ENCODE assay signal across 2 cellular contexts in genomic region chr4:8616831-8617230, GRCh38.
TF ChIP-seq lines count a peak whose summit lies in the region.

No MANE protein-coding gene starts in this region.

TF ChIP-seq in HepG2, 621 proteins besides CTCF, POLR2A, EP300 and RAD21:
- TF ChIP-seq CAMTA2 (CRISPR knock-in tag; IDR thresholded peaks at IDR 0.05; ENCODE audit: borderline replicate concordance) (no peak), MXI1 (IDR thresholded peaks at IDR 0.05; ENCODE audit: borderline replicate concordance, low read depth, low read length) (no peak), TP53 (CRISPR knock-in tag; conservative IDR thresholded peaks at IDR 0.05) (no peak), ONECUT2 (CRISPR knock-in tag; IDR thresholded peaks at IDR 0.05) (no peak), ZNF781 (CRISPR knock-in tag; IDR thresholded peaks at IDR 0.05; ENCODE audit: borderline replicate concordance, not compliant biosample characterization) (no peak), NFE2 (CRISPR knock-in tag; IDR thresholded peaks at IDR 0.05) (no peak), ZFP37 (CRISPR knock-in tag; IDR thresholded peaks at IDR 0.05; ENCODE audit: borderline replicate concordance) (no peak), IKZF4 (CRISPR knock-in tag; IDR thresholded peaks at IDR 0.05; ENCODE audit: borderline replicate concordance, low read depth, not compliant biosample characterization) (no peak), CENPT (CRISPR knock-in tag; IDR thresholded peaks at IDR 0.05; ENCODE audit: low read depth) (no peak), BRCA1 (CRISPR knock-in tag; IDR thresholded peaks at IDR 0.05) (no peak), NR3C1 (CRISPR knock-in tag; IDR thresholded peaks at IDR 0.05) (no peak)
- TF ChIP-seq, protein P1, sequence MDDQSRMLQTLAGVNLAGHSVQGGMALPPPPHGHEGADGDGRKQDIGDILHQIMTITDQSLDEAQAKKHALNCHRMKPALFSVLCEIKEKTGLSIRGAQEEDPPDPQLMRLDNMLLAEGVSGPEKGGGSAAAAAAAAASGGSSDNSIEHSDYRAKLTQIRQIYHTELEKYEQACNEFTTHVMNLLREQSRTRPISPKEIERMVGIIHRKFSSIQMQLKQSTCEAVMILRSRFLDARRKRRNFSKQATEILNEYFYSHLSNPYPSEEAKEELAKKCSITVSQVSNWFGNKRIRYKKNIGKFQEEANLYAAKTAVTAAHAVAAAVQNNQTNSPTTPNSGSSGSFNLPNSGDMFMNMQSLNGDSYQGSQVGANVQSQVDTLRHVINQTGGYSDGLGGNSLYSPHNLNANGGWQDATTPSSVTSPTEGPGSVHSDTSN (CRISPR knock-in tag; IDR thresholded peaks at IDR 0.05; ENCODE audit: borderline replicate concordance): no peak
- TF ChIP-seq, protein P2, sequence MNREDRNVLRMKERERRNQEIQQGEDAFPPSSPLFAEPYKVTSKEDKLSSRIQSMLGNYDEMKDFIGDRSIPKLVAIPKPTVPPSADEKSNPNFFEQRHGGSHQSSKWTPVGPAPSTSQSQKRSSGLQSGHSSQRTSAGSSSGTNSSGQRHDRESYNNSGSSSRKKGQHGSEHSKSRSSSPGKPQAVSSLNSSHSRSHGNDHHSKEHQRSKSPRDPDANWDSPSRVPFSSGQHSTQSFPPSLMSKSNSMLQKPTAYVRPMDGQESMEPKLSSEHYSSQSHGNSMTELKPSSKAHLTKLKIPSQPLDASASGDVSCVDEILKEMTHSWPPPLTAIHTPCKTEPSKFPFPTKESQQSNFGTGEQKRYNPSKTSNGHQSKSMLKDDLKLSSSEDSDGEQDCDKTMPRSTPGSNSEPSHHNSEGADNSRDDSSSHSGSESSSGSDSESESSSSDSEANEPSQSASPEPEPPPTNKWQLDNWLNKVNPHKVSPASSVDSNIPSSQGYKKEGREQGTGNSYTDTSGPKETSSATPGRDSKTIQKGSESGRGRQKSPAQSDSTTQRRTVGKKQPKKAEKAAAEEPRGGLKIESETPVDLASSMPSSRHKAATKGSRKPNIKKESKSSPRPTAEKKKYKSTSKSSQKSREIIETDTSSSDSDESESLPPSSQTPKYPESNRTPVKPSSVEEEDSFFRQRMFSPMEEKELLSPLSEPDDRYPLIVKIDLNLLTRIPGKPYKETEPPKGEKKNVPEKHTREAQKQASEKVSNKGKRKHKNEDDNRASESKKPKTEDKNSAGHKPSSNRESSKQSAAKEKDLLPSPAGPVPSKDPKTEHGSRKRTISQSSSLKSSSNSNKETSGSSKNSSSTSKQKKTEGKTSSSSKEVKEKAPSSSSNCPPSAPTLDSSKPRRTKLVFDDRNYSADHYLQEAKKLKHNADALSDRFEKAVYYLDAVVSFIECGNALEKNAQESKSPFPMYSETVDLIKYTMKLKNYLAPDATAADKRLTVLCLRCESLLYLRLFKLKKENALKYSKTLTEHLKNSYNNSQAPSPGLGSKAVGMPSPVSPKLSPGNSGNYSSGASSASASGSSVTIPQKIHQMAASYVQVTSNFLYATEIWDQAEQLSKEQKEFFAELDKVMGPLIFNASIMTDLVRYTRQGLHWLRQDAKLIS (CRISPR knock-in tag; IDR thresholded peaks at IDR 0.05): no peak

TF ChIP-seq in H1, 55 proteins besides CTCF, POLR2A, EP300 and RAD21:
- peak; percentile 31; the same call in 1 of the 2 replicates for TF ChIP-seq POLR2AphosphoS5 (IDR thresholded peaks at IDR 0.05; ENCODE audit: low read depth, low read length)
- TF ChIP-seq SAP30 (IDR thresholded peaks at IDR 0.05; ENCODE audit: insufficient read depth, insufficient replicate concordance, low read length): no peak
